Comparison of ENCODE assay signal across 8 cellular contexts in genomic region chr3:102229062-102229655, GRCh38.
A peak's percentile ranks its signal among the peaks of the same experiment; 100 is the strongest.
DNase-seq lines count a peak whose midpoint lies in the region; ATAC-seq lines count a peak whose summit lies in the region.

No MANE protein-coding gene starts in this region.

- peak; percentile 51 for ATAC-seq in GM18517 (IDR thresholded peaks at IDR 0.05; ENCODE audit: unreplicated experiment)
- peak; percentile 59 for ATAC-seq in HG03175 (IDR thresholded peaks at IDR 0.05; ENCODE audit: unreplicated experiment)
- ATAC-seq in activated CD4-positive, CD25-positive, alpha-beta regulatory T cell treated with anti-CD3 and anti-CD28 coated beads, Interleukin-2, amount 50 U/mL, for 24 hours = peak; percentile 64 to 72
- peak; percentile 94 for ATAC-seq in left lobe of liver

- in situ Hi-C loops in ACHN (cut with HindIII; ENCODE audit: low pct_ligation_motif_present, low pct_unique_long_range_greater_than_20kb, low sequenced_read_pairs) = loop anchor here (25.0 kb wide), 2 partner anchors 308 to 417 kb away; no protein-coding TSS in a partner anchor

- peak; percentile 77 for DNase-seq in ACHN
- DNase-seq in NCI-H345 treated with DMSO at 0.1 percent for 48 hours (lab: John Stamatoyannopoulos, UW; ENCODE audit: unreplicated experiment) = peak; percentile 12
- peak; percentile 78 for DNase-seq in cerebellar cortex (ENCODE audit: low spot score)
- peak; percentile 77 for DNase-seq in left lobe of liver (ENCODE audit: low spot score)
- DNase-seq in stimulated activated CD4-positive, alpha-beta T cell treated with anti-CD3 and anti-CD28 coated beads, Interleukin-4, amount 100 ng/mL, for 48 hours (ENCODE audit: low read depth in 2 of 2) = peak; percentile 42 to 68

Comparison
In these comparisons a context has a peak if more than half of its experiments do, and no peak if none do; other contexts are left out.
1. Peak in every context shown above with its lines: DNase-seq and ATAC-seq.
2. DNase-seq: peak in every context shown above with its lines; median percentile 78 in cerebellar cortex; 77 in ACHN; 77 in left lobe of liver; 55 in stimulated activated CD4-positive, alpha-beta T cell treated with anti-CD3 and anti-CD28 coated beads, Interleukin-4, amount 100 ng/mL, for 48 hours; 12 in NCI-H345 treated with DMSO at 0.1 percent for 48 hours.